In genomic region chr2:119025762-119026351, GRCh38 we compare ENCODE assay signal across 22 cellular contexts.
DNase-seq lines count a peak whose midpoint lies in the region; ATAC-seq and TF ChIP-seq lines count a peak whose summit lies in the region.
"Had no signal": no experiment of that assay in that cellular context is flagged by ENCODE, and none has a peak within 500 bp of the region (broad histone marks: within the 10 kb centered on the region; RNA-seq: fewer than 3 reads in every experiment).

No MANE protein-coding gene starts in this region.

- H3K4me2 ChIP-seq in GM23338 (no peak overlapping the region), neural progenitor cell (no peak overlapping the region)
- H3K4me2 ChIP-seq: PC-9 had no signal

- no peaks in the 10 kb centered on the region for H3K4me1 ChIP-seq in GM23338 (ENCODE audit: insufficient read depth)
- H3K4me1 ChIP-seq in endodermal cell (ENCODE audit: control insufficient read depth, insufficient read depth, low read length), result no peaks in the 10 kb centered on the region
- H3K4me1 ChIP-seq in neural progenitor cell, result no peaks in the 10 kb centered on the region

- H4K20me1 ChIP-seq in GM23338 (replicated peaks; ENCODE audit: insufficient read depth), result no peaks in the 10 kb centered on the region
- no peaks in the 10 kb centered on the region for H4K20me1 ChIP-seq in neural progenitor cell (ENCODE audit: low read depth)

- H2AFZ ChIP-seq in GM23338 (no peak overlapping the region), neural progenitor cell (replicated peaks) (no peak overlapping the region)
- H2AFZ ChIP-seq: PC-9 had no signal

- no peaks in the 10 kb centered on the region for H3K27me3 ChIP-seq in GM23338 (ENCODE audit: insufficient read depth)
- no peaks in the 10 kb centered on the region for H3K27me3 ChIP-seq in endodermal cell (ENCODE audit: control insufficient read depth, insufficient read depth, low read length, poor library complexity, severe bottlenecking)
- no peaks in the 10 kb centered on the region for H3K27me3 ChIP-seq in neural progenitor cell
- no peaks in the 10 kb centered on the region for H3K27me3 ChIP-seq in brain microvascular endothelial cell (replicated peaks)

- in situ Hi-C loops in brain microvascular endothelial cell (cut with HindIII; ENCODE audit: low pct_ligation_motif_present, low sequenced_read_pairs), result no loop called here

- 88 to 94% methylated on average over 8 to 18 of the region's 18 CpGs for WGBS in endodermal cell (ENCODE audit: insufficient coverage in 1 of 2, insufficient read length in 1 of 2), 2 experiments

- H3K4me3 Mint-ChIP-seq in GM23338, result no peak overlapping the region
- no peak overlapping the region for H3K4me3 Mint-ChIP-seq in endodermal cell
- no peak overlapping the region for H3K4me3 Mint-ChIP-seq in neural progenitor cell
- H3K4me3 Mint-ChIP-seq: CD4-positive, alpha-beta memory T cell had no signal

- peaks cover 7% of the 10 kb centered on the region for H3K9me3 Mint-ChIP-seq in GM23338
- peaks cover 6% of the 10 kb centered on the region for H3K9me3 Mint-ChIP-seq in endodermal cell
- no peaks in the 10 kb centered on the region for H3K9me3 Mint-ChIP-seq in neural progenitor cell

- DNase-seq in GM03348 (ENCODE audit: low spot score), result peak; percentile 2
- no peak for DNase-seq in GM23338 (ENCODE audit: low spot score)
- peak; percentile 58 for DNase-seq in endodermal cell
- no peak for DNase-seq in neural progenitor cell (ENCODE audit: low spot score)
- DNase-seq in NCI-H446 (lab: John Stamatoyannopoulos, UW), result no peak
- no peak for DNase-seq in foreskin fibroblast
- no peak for DNase-seq in brain microvascular endothelial cell
- DNase-seq: C1 segment of cervical spinal cord; CD4-positive, alpha-beta memory T cell; COR-L47; Kasumi-1; NCI-H1092 treated with DMSO at 0.1 percent for 48 hours; NCI-H1436; NCI-H187 treated with DMSO at 0.1 percent for 48 hours; NCI-H2107; NCI-H524 treated with DMSO at 0.1 percent for 48 hours; NCI-H774; PC-9; SHP77 had no signal

- no peaks in the 10 kb centered on the region for H3K9me3 ChIP-seq in endodermal cell (ENCODE audit: control insufficient read depth, low read length)
- H3K9me3 ChIP-seq in neural progenitor cell (ENCODE audit: low read depth), result no peaks in the 10 kb centered on the region

- ATAC-seq in GM23338, result peak; percentile 32; the same call in 1 of the 3 replicates
- no peak for ATAC-seq in HG03025 (IDR thresholded peaks at IDR 0.05; ENCODE audit: low FRiP score, unreplicated experiment)
- ATAC-seq: GM12878, K562 had no signal

- H3K36me3 ChIP-seq in GM23338 (ENCODE audit: insufficient read depth) (no peaks in the 10 kb centered on the region), endodermal cell (ENCODE audit: control insufficient read depth, insufficient read depth, low read length) (no peaks in the 10 kb centered on the region), neural progenitor cell (no peaks in the 10 kb centered on the region), brain microvascular endothelial cell (replicated peaks) (no peaks in the 10 kb centered on the region)

- H3F3A ChIP-seq in GM23338 (replicated peaks; ENCODE audit: low read depth) (no peaks in the 10 kb centered on the region), neural progenitor cell (ENCODE audit: low read depth) (no peaks in the 10 kb centered on the region)

- H3K27ac Mint-ChIP-seq in GM23338 (no peak overlapping the region), endodermal cell (no peak overlapping the region), neural progenitor cell (no peak overlapping the region)
- H3K27ac Mint-ChIP-seq: CD4-positive, alpha-beta memory T cell had no signal

- no peaks in the 10 kb centered on the region for H3K9me2 ChIP-seq in GM23338 (ENCODE audit: insufficient read depth)

- H3K4me3 ChIP-seq in GM23338 (no peak overlapping the region), endodermal cell (ENCODE audit: low read length) (no peak overlapping the region), neural progenitor cell (no peak overlapping the region), foreskin fibroblast (ENCODE audit: low read depth in 1 of 2, low read length in 2 of 2) (no peak overlapping the region), brain microvascular endothelial cell (ENCODE audit: low read depth, low read length) (no peak overlapping the region)
- H3K4me3 ChIP-seq: GM12878, K562, PC-9 had no signal

- H3K27me3 Mint-ChIP-seq in GM23338 (ENCODE audit: insufficient read depth, low read depth, poor library complexity) (peaks cover 3% of the 10 kb centered on the region), endodermal cell (ENCODE audit: insufficient read depth) (peaks cover 10% of the 10 kb centered on the region), neural progenitor cell (ENCODE audit: insufficient read depth, low read depth) (peaks cover 16% of the 10 kb centered on the region)

- peaks cover 6% of the 10 kb centered on the region for H3K36me3 Mint-ChIP-seq in GM23338 (ENCODE audit: low read depth)
- no peaks in the 10 kb centered on the region for H3K36me3 Mint-ChIP-seq in endodermal cell (ENCODE audit: low read depth)
- no peaks in the 10 kb centered on the region for H3K36me3 Mint-ChIP-seq in neural progenitor cell
- H3K36me3 Mint-ChIP-seq: CD4-positive, alpha-beta memory T cell had no signal

- TF ChIP-seq CTCF in GM23338 (conservative IDR thresholded peaks at IDR 0.05; ENCODE audit: low read depth in 2 of 2) (no peak; a peak in 1 of 4 replicates), endodermal cell (conservative IDR thresholded peaks at IDR 0.05) (peak; percentile 54), neural progenitor cell (IDR thresholded peaks at IDR 0.05) (peak; percentile 14), foreskin fibroblast (IDR thresholded peaks at IDR 0.05; ENCODE audit: low read depth, low read length) (no peak), brain microvascular endothelial cell (IDR thresholded peaks at IDR 0.05; ENCODE audit: low read depth, low read length, missing control alignments) (no peak)

- H3K9ac ChIP-seq in endodermal cell (ENCODE audit: extremely low read depth, low read length, poor library complexity, severe bottlenecking) (no peak overlapping the region), neural progenitor cell (no peak overlapping the region)

- H3K79me2 ChIP-seq in GM23338 (replicated peaks; ENCODE audit: insufficient read depth) (no peaks in the 10 kb centered on the region), neural progenitor cell (ENCODE audit: low read depth) (no peaks in the 10 kb centered on the region)

- peaks cover 10% of the 10 kb centered on the region for H3K4me1 Mint-ChIP-seq in GM23338
- H3K4me1 Mint-ChIP-seq in endodermal cell, result no peaks in the 10 kb centered on the region
- no peaks in the 10 kb centered on the region for H3K4me1 Mint-ChIP-seq in neural progenitor cell
- H3K4me1 Mint-ChIP-seq: CD4-positive, alpha-beta memory T cell had no signal

- H3K27ac ChIP-seq in GM23338 (ENCODE audit: low read depth) (no peak overlapping the region), endodermal cell (ENCODE audit: low read depth, low read length) (no peak overlapping the region), neural progenitor cell (no peak overlapping the region), brain microvascular endothelial cell (no peak overlapping the region)
- H3K27ac ChIP-seq: PC-9 had no signal

TF ChIP-seq in GM23338, 12 proteins besides CTCF, POLR2A, EP300 and RAD21 (continues in another document):
- TF ChIP-seq STAT1 (IDR thresholded peaks at IDR 0.05; ENCODE audit: unreplicated experiment) (no peak), EZH2phosphoT487 (IDR thresholded peaks at IDR 0.05; ENCODE audit: unreplicated experiment) (no peak), ZNF331 (CRISPR knock-in tag; IDR thresholded peaks at IDR 0.05; ENCODE audit: low read depth) (no peak), POLR2AphosphoS5 (IDR thresholded peaks at IDR 0.05; ENCODE audit: low read depth) (no peak)

Comparison
In these comparisons a context has a peak if more than half of its experiments do, and no peak if none do; other contexts are left out.
1. DNase-seq: peak in GM03348 (single experiment) and endodermal cell (single experiment); none in GM23338 (single experiment), neural progenitor cell (single experiment), NCI-H446 (0 of 2), foreskin fibroblast (0 of 2) and brain microvascular endothelial cell (single experiment).
2. CTCF ChIP-seq: peak in endodermal cell (single experiment) and neural progenitor cell (single experiment); none in GM23338 (0 of 2), foreskin fibroblast (single experiment) and brain microvascular endothelial cell (single experiment).